In genomic region chr4:176195184-176195978, GRCh38 we compare ENCODE assay signal across 1 cellular context.
TF ChIP-seq lines count a peak whose summit lies in the region.

Gene SPATA4 (minus strand): TSS chr4:176195585. CDS start chr4:176195562, 23 bp downstream.

TF ChIP-seq in HepG2, 621 proteins besides CTCF, POLR2A, EP300 and RAD21 (continued from another document and continues in another):
- TF ChIP-seq ATF6 (CRISPR knock-in tag; conservative IDR thresholded peaks at IDR 0.05) (no peak), PCBP2 (optimal IDR thresholded peaks at IDR 0.05; ENCODE audit: low read depth, low read length, poor library complexity, severe bottlenecking) (no peak), GPN1 (CRISPR knock-in tag; IDR thresholded peaks at IDR 0.05; ENCODE audit: borderline replicate concordance) (no peak), ZC3H13 (CRISPR knock-in tag; IDR thresholded peaks at IDR 0.05) (no peak), ZNF235 (CRISPR knock-in tag; IDR thresholded peaks at IDR 0.05; ENCODE audit: borderline replicate concordance) (no peak), ZNF30 (CRISPR knock-in tag; IDR thresholded peaks at IDR 0.05) (0 out of 2 replicates have a peak, but pooled peaks have one; percentile 50), BCL6 (CRISPR knock-in tag; IDR thresholded peaks at IDR 0.05) (no peak), POGZ (CRISPR knock-in tag; IDR thresholded peaks at IDR 0.05) (peak; percentile 89), ZNF629 (CRISPR knock-in tag; conservative IDR thresholded peaks at IDR 0.05) (no peak), ZFP36L2 (CRISPR knock-in tag; IDR thresholded peaks at IDR 0.05) (no peak), GLI4 (CRISPR knock-in tag; IDR thresholded peaks at IDR 0.05; ENCODE audit: borderline replicate concordance) (no peak), ZNF33A (CRISPR knock-in tag; IDR thresholded peaks at IDR 0.05; ENCODE audit: borderline replicate concordance) (no peak), LBX2 (CRISPR knock-in tag; IDR thresholded peaks at IDR 0.05; ENCODE audit: borderline replicate concordance) (no peak), ERF (CRISPR knock-in tag; IDR thresholded peaks at IDR 0.05) (no peak), MXD4 (CRISPR knock-in tag; IDR thresholded peaks at IDR 0.05) (peak; percentile 33; the same call in 1 of the 2 replicates), TP53 (CRISPR knock-in tag; conservative IDR thresholded peaks at IDR 0.05) (no peak), ZNF7 (CRISPR knock-in tag; IDR thresholded peaks at IDR 0.05) (no peak), ZNF431 (CRISPR knock-in tag; IDR thresholded peaks at IDR 0.05; ENCODE audit: borderline replicate concordance, low read depth) (no peak), RXRA (CRISPR knock-in tag; IDR thresholded peaks at IDR 0.05) (peak; percentile 56; the same call in 1 of the 2 replicates), TBX3 (IDR thresholded peaks at IDR 0.05; ENCODE audit: borderline replicate concordance) (no peak), SNRNP70 (IDR thresholded peaks at IDR 0.05; ENCODE audit: low read depth, low read length) (no peak), ZNF556 (CRISPR knock-in tag; IDR thresholded peaks at IDR 0.05; ENCODE audit: borderline replicate concordance) (no peak), TOE1 (CRISPR knock-in tag; IDR thresholded peaks at IDR 0.05) (no peak), ZNF790 (CRISPR knock-in tag; IDR thresholded peaks at IDR 0.05; ENCODE audit: borderline replicate concordance) (no peak), THYN1 (CRISPR knock-in tag; IDR thresholded peaks at IDR 0.05; ENCODE audit: borderline replicate concordance, low read depth) (no peak), RELA (CRISPR knock-in tag; IDR thresholded peaks at IDR 0.05) (no peak), BHLHE40 (IDR thresholded peaks at IDR 0.05; ENCODE audit: low read length) (no peak), THAP8 (CRISPR knock-in tag; IDR thresholded peaks at IDR 0.05; ENCODE audit: borderline replicate concordance) (no peak), ZNF343 (CRISPR knock-in tag; IDR thresholded peaks at IDR 0.05) (no peak), U2AF1 (optimal IDR thresholded peaks at IDR 0.05; ENCODE audit: low read depth, low read length) (no peak), ZNF781 (CRISPR knock-in tag; IDR thresholded peaks at IDR 0.05; ENCODE audit: borderline replicate concordance, not compliant biosample characterization) (no peak), ZNF83 (CRISPR knock-in tag; IDR thresholded peaks at IDR 0.05; ENCODE audit: borderline replicate concordance) (no peak), GATAD1 (CRISPR knock-in tag; IDR thresholded peaks at IDR 0.05) (0 out of 2 replicates have a peak, but pooled peaks have one; percentile 34), FOXA3 (CRISPR knock-in tag; IDR thresholded peaks at IDR 0.05) (peak; percentile 30; the same call in 1 of the 2 replicates), SETDB1 (CRISPR knock-in tag; IDR thresholded peaks at IDR 0.05; ENCODE audit: borderline replicate concordance) (no peak), CEBPB (IDR thresholded peaks at IDR 0.05; ENCODE audit: borderline replicate concordance, low read depth, low read length) (no peak), GFI1 (CRISPR knock-in tag; IDR thresholded peaks at IDR 0.05; ENCODE audit: borderline replicate concordance) (no peak), MTERF4 (CRISPR knock-in tag; IDR thresholded peaks at IDR 0.05) (no peak), MAZ (IDR thresholded peaks at IDR 0.05; ENCODE audit: borderline replicate concordance, low read depth, low read length) (no peak), MAZ (CRISPR knock-in tag; IDR thresholded peaks at IDR 0.05; ENCODE audit: low read depth) (peak; percentile 39; the same call in 1 of the 2 replicates), SP2 (CRISPR knock-in tag; IDR thresholded peaks at IDR 0.05) (no peak), SPEN (CRISPR knock-in tag; IDR thresholded peaks at IDR 0.05; ENCODE audit: low read depth) (no peak), ZNF136 (CRISPR knock-in tag; IDR thresholded peaks at IDR 0.05; ENCODE audit: low read depth) (no peak), FUBP1 (CRISPR knock-in tag; IDR thresholded peaks at IDR 0.05; ENCODE audit: borderline replicate concordance) (no peak), PCBP1 (IDR thresholded peaks at IDR 0.05; ENCODE audit: borderline replicate concordance, low read depth, low read length) (no peak), CREB1 (IDR thresholded peaks at IDR 0.05) (no peak), CREB1 (CRISPR knock-in tag; IDR thresholded peaks at IDR 0.05) (no peak), ZNF160 (CRISPR knock-in tag; IDR thresholded peaks at IDR 0.05) (no peak), HOXA7 (CRISPR knock-in tag; IDR thresholded peaks at IDR 0.05) (no peak), CENPX (CRISPR knock-in tag; IDR thresholded peaks at IDR 0.05) (no peak), ZBTB1 (CRISPR knock-in tag; IDR thresholded peaks at IDR 0.05; ENCODE audit: borderline replicate concordance) (no peak), ZNF3 (CRISPR knock-in tag; IDR thresholded peaks at IDR 0.05) (no peak), ZNF788 (CRISPR knock-in tag; IDR thresholded peaks at IDR 0.05; ENCODE audit: borderline replicate concordance) (peak; percentile 42; the same call in 1 of the 2 replicates), NFYC (CRISPR knock-in tag; IDR thresholded peaks at IDR 0.05) (no peak), ZNF253 (CRISPR knock-in tag; IDR thresholded peaks at IDR 0.05; ENCODE audit: borderline replicate concordance) (no peak)
- TF ChIP-seq, protein P1, sequence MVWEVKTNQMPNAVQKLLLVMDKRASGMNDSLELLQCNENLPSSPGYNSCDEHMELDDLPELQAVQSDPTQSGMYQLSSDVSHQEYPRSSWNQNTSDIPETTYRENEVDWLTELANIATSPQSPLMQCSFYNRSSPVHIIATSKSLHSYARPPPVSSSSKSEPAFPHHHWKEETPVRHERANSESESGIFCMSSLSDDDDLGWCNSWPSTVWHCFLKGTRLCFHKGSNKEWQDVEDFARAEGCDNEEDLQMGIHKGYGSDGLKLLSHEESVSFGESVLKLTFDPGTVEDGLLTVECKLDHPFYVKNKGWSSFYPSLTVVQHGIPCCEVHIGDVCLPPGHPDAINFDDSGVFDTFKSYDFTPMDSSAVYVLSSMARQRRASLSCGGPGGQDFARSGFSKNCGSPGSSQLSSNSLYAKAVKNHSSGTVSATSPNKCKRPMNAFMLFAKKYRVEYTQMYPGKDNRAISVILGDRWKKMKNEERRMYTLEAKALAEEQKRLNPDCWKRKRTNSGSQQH (CRISPR knock-in tag; IDR thresholded peaks at IDR 0.05; ENCODE audit: low read depth): no peak
- TF ChIP-seq, protein P2, sequence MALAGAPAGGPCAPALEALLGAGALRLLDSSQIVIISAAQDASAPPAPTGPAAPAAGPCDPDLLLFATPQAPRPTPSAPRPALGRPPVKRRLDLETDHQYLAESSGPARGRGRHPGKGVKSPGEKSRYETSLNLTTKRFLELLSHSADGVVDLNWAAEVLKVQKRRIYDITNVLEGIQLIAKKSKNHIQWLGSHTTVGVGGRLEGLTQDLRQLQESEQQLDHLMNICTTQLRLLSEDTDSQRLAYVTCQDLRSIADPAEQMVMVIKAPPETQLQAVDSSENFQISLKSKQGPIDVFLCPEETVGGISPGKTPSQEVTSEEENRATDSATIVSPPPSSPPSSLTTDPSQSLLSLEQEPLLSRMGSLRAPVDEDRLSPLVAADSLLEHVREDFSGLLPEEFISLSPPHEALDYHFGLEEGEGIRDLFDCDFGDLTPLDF (CRISPR knock-in tag; IDR thresholded peaks at IDR 0.05): no peak
- TF ChIP-seq, protein P3, sequence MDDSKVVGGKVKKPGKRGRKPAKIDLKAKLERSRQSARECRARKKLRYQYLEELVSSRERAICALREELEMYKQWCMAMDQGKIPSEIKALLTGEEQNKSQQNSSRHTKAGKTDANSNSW (CRISPR knock-in tag; IDR thresholded peaks at IDR 0.05; ENCODE audit: borderline replicate concordance): no peak
- TF ChIP-seq, protein P4, sequence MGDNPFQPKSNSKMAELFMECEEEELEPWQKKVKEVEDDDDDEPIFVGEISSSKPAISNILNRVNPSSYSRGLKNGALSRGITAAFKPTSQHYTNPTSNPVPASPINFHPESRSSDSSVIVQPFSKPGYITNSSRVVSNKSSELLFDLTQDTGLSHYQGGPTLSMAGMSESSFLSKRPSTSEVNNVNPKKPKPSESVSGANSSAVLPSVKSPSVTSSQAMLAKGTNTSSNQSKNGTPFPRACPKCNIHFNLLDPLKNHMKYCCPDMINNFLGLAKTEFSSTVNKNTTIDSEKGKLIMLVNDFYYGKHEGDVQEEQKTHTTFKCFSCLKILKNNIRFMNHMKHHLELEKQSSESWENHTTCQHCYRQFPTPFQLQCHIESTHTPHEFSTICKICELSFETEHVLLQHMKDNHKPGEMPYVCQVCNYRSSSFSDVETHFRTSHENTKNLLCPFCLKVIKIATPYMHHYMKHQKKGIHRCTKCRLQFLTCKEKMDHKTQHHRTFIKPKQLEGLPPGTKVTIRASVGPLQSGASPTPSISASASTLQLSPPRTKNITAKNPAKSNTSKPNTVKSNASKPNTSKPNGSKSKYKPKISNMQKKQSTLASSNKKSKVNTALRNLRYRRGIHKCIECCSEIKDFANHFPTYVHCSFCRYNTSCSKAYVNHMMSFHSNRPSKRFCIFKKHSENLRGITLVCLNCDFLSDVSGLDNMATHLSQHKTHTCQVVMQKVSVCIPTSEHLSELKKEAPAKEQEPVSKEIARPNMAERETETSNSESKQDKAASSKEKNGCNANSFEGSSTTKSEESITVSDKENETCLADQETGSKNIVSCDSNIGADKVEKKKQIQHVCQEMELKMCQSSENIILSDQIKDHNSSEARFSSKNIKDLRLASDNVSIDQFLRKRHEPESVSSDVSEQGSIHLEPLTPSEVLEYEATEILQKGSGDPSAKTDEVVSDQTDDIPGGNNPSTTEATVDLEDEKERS (CRISPR knock-in tag; IDR thresholded peaks at IDR 0.05): no peak
- TF ChIP-seq, protein P5, sequence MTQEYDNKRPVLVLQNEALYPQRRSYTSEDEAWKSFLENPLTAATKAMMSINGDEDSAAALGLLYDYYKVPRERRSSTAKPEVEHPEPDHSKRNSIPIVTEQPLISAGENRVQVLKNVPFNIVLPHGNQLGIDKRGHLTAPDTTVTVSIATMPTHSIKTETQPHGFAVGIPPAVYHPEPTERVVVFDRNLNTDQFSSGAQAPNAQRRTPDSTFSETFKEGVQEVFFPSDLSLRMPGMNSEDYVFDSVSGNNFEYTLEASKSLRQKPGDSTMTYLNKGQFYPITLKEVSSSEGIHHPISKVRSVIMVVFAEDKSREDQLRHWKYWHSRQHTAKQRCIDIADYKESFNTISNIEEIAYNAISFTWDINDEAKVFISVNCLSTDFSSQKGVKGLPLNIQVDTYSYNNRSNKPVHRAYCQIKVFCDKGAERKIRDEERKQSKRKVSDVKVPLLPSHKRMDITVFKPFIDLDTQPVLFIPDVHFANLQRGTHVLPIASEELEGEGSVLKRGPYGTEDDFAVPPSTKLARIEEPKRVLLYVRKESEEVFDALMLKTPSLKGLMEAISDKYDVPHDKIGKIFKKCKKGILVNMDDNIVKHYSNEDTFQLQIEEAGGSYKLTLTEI (CRISPR knock-in tag; conservative IDR thresholded peaks at IDR 0.05): no peak
- TF ChIP-seq, protein P6, sequence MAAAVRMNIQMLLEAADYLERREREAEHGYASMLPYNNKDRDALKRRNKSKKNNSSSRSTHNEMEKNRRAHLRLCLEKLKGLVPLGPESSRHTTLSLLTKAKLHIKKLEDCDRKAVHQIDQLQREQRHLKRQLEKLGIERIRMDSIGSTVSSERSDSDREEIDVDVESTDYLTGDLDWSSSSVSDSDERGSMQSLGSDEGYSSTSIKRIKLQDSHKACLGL (CRISPR knock-in tag; IDR thresholded peaks at IDR 0.05): peak; percentile 50; the same call in 1 of the 2 replicates
